Comparison of ENCODE assay signal across 13 cellular contexts in genomic region chr6:113377362-113377942, GRCh38.
A peak's percentile ranks its signal among the peaks of the same experiment; 100 is the strongest.
DNase-seq lines count a peak whose midpoint lies in the region; ATAC-seq, FAIRE-seq and TF ChIP-seq lines count a peak whose summit lies in the region.
"Had no signal": no experiment of that assay in that cellular context is flagged by ENCODE, and none has a peak within 500 bp of the region (broad histone marks: within the 10 kb centered on the region; RNA-seq: fewer than 3 reads in every experiment).

No MANE protein-coding gene starts in this region.

- POLR2A ChIA-PET in CD4-positive, alpha-beta memory T cell (lab: Charles Lee; ENCODE audit: partially characterized antibody): no interaction called here

- H3K4me3 Mint-ChIP-seq in CD4-positive, alpha-beta memory T cell: no peak overlapping the region
- H3K4me3 Mint-ChIP-seq in stimulated activated naive B cell treated with anti-CD40 and anti-IgM and Interleukin-4, amounts not matched to agents 10 μg/mL and 1 μg/mL and 100 μg/mL, for 72 hours: no peak overlapping the region
- H3K4me3 Mint-ChIP-seq: neural crest cell had no signal

- H3K36me3 ChIP-seq in keratinocyte (ENCODE audit: control insufficient read depth in 2 of 2, extremely low read depth in 1 of 2, insufficient read depth in 2 of 2, low read length in 2 of 2): no peaks in the 10 kb centered on the region
- H3K36me3 ChIP-seq in CD4-positive, alpha-beta memory T cell (ENCODE audit: insufficient read depth, low read length): no peaks in the 10 kb centered on the region
- H3K36me3 ChIP-seq in right lobe of liver: no peaks in the 10 kb centered on the region

- H3K27ac ChIP-seq in keratinocyte (ENCODE audit: control insufficient read depth, insufficient read depth, low read length) (no peak overlapping the region), right lobe of liver (no peak overlapping the region)
- no peak overlapping the region for H3K27ac ChIP-seq in CD4-positive, alpha-beta memory T cell (ENCODE audit: low read depth, low read length)

- DNase-seq in keratinocyte (ENCODE audit: low read depth, low spot score) (no peak), right lobe of liver (no peak)
- no peak for DNase-seq in CD4-positive, alpha-beta memory T cell
- no peak for DNase-seq in stimulated activated naive B cell treated with anti-CD40 and anti-IgM and Interleukin-4, amounts not matched to agents 10 μg/mL and 1 μg/mL and 100 μg/mL, for 72 hours
- no peak for DNase-seq in activated effector memory CD4-positive, alpha-beta T cell treated with Interleukin-2 at 50 U/mL for 16 hours
- DNase-seq: central memory CD4-positive, alpha-beta T cell; NCI-H524 had no signal

- intact Hi-C loops in CD4-positive, alpha-beta memory T cell (cut with micrococcal nuclease): no loop called here
- intact Hi-C loops in right lobe of liver (cut with DNase I): no loop called here

- no peaks in the 10 kb centered on the region for H3K9me3 Mint-ChIP-seq in CD4-positive, alpha-beta memory T cell
- no peaks in the 10 kb centered on the region for H3K9me3 Mint-ChIP-seq in stimulated activated naive B cell treated with anti-CD40 and anti-IgM and Interleukin-4, amounts not matched to agents 10 μg/mL and 1 μg/mL and 100 μg/mL, for 72 hours

- WGBS in right lobe of liver (ENCODE audit: insufficient coverage, low coverage, low lambda C conversion rate, missing lambda C conversion rate): 82% methylated on average over 4 of the region's 4 CpGs

- H2AFZ ChIP-seq in keratinocyte (ENCODE audit: control insufficient read depth, low read length): no peak overlapping the region

- peak; percentile 49 for FAIRE-seq in keratinocyte (lab: Jason Lieb, UNC)

- no peaks in the 10 kb centered on the region for H3K9me1 ChIP-seq in keratinocyte (ENCODE audit: control insufficient read depth, extremely low read depth, insufficient read depth, low read length)

- no peak overlapping the region for H3K4me2 ChIP-seq in keratinocyte (ENCODE audit: control insufficient read depth, extremely low read depth, insufficient read depth, low read depth, low read length)

- H3K27me3 ChIP-seq in keratinocyte (ENCODE audit: control insufficient read depth, extremely low read depth, insufficient read depth, low read length): no peaks in the 10 kb centered on the region
- no peaks in the 10 kb centered on the region for H3K27me3 ChIP-seq in CD4-positive, alpha-beta memory T cell (ENCODE audit: insufficient read depth, low read length)
- H3K27me3 ChIP-seq in right lobe of liver: no peaks in the 10 kb centered on the region

- ATAC-seq in GM18870 (IDR thresholded peaks at IDR 0.05; ENCODE audit: unreplicated experiment) (peak; percentile 70), GM21576 (IDR thresholded peaks at IDR 0.05; ENCODE audit: unreplicated experiment) (peak; percentile 63), HG03103 (IDR thresholded peaks at IDR 0.05; ENCODE audit: low read depth, unreplicated experiment) (peak; percentile 40), right lobe of liver (no peak)
- no peak for ATAC-seq in stimulated activated naive B cell treated with anti-CD40 and anti-IgM and Interleukin-4, amounts not matched to agents 10 μg/mL and 1 μg/mL and 100 μg/mL, for 72 hours (replicated peaks)
- ATAC-seq: HCT116, Right ventricle myocardium inferior had no signal

- H3K4me1 ChIP-seq in keratinocyte (ENCODE audit: control insufficient read depth, extremely low read depth, insufficient read depth, low read length): peaks cover 12% of the 10 kb centered on the region
- no peaks in the 10 kb centered on the region for H3K4me1 ChIP-seq in CD4-positive, alpha-beta memory T cell (ENCODE audit: insufficient read depth, low read length)
- H3K4me1 ChIP-seq in right lobe of liver: no peaks in the 10 kb centered on the region

- no peaks in the 10 kb centered on the region for H3K4me1 Mint-ChIP-seq in CD4-positive, alpha-beta memory T cell
- H3K4me1 Mint-ChIP-seq in stimulated activated naive B cell treated with anti-CD40 and anti-IgM and Interleukin-4, amounts not matched to agents 10 μg/mL and 1 μg/mL and 100 μg/mL, for 72 hours: peaks cover 1 to 7% of the 10 kb centered on the region in 2 donors

- no peaks in the 10 kb centered on the region for H4K20me1 ChIP-seq in keratinocyte (ENCODE audit: control insufficient read depth, extremely low read depth, insufficient read depth, low read length)

- no peaks in the 10 kb centered on the region for H3K36me3 Mint-ChIP-seq in CD4-positive, alpha-beta memory T cell
- H3K36me3 Mint-ChIP-seq in stimulated activated naive B cell treated with anti-CD40 and anti-IgM and Interleukin-4, amounts not matched to agents 10 μg/mL and 1 μg/mL and 100 μg/mL, for 72 hours: no peaks in the 10 kb centered on the region

- CTCF ChIA-PET in CD4-positive, alpha-beta memory T cell (lab: Charles Lee; ENCODE audit: partially characterized antibody): no interaction called here

- H3K9me3 ChIP-seq in keratinocyte (ENCODE audit: control insufficient read depth, low read depth, low read length): no peaks in the 10 kb centered on the region
- no peaks in the 10 kb centered on the region for H3K9me3 ChIP-seq in CD4-positive, alpha-beta memory T cell (ENCODE audit: control insufficient read depth in 1 of 2, low read length in 2 of 2)
- H3K9me3 ChIP-seq in right lobe of liver: no peaks in the 10 kb centered on the region

- no peak overlapping the region for H3K9ac ChIP-seq in keratinocyte (ENCODE audit: control insufficient read depth, extremely low read depth, insufficient read depth, low read length)

- no peak overlapping the region for H3K27ac Mint-ChIP-seq in CD4-positive, alpha-beta memory T cell
- no peak overlapping the region for H3K27ac Mint-ChIP-seq in stimulated activated naive B cell treated with anti-CD40 and anti-IgM and Interleukin-4, amounts not matched to agents 10 μg/mL and 1 μg/mL and 100 μg/mL, for 72 hours

- H3K27me3 Mint-ChIP-seq in CD4-positive, alpha-beta memory T cell: peaks cover 0 to 1% of the 10 kb centered on the region in 2 donors
- H3K27me3 Mint-ChIP-seq in stimulated activated naive B cell treated with anti-CD40 and anti-IgM and Interleukin-4, amounts not matched to agents 10 μg/mL and 1 μg/mL and 100 μg/mL, for 72 hours: peaks cover 24 to 34% of the 10 kb centered on the region in 2 donors

- TF ChIP-seq CTCF in keratinocyte (optimal IDR thresholded peaks at IDR 0.05 in 1 of 3, IDR thresholded peaks at IDR 0.05 in 1 of 3, conservative IDR thresholded peaks at IDR 0.05 in 1 of 3; ENCODE audit: extremely low read depth in 1 of 3, insufficient read depth in 2 of 3, low read length in 3 of 3) (no peak), right lobe of liver (IDR thresholded peaks at IDR 0.05) (no peak)

- TF ChIP-seq POLR2A in right lobe of liver (IDR thresholded peaks at IDR 0.05): no peak

- dilution Hi-C loops in keratinocyte (cut with MboI; ENCODE audit: extremely low pct_ligation_motif_present, low sequenced_read_pairs): no loop called here

- H3K4me3 ChIP-seq in keratinocyte (ENCODE audit: control insufficient read depth in 2 of 3, extremely low read depth in 1 of 3, insufficient read depth in 2 of 3, low read depth in 1 of 3, low read length in 3 of 3) (no peak overlapping the region), right lobe of liver (no peak overlapping the region)
- H3K4me3 ChIP-seq in CD4-positive, alpha-beta memory T cell (ENCODE audit: low read length in 2 of 2): no peak overlapping the region

- H3K79me2 ChIP-seq in keratinocyte (ENCODE audit: control insufficient read depth, insufficient read depth, low read length): no peaks in the 10 kb centered on the region

Comparison
In these comparisons a context has a peak if more than half of its experiments do, and no peak if none do; other contexts are left out.
1. ATAC-seq: peak in GM18870 (single experiment), GM21576 (single experiment) and HG03103 (single experiment); none in stimulated activated naive B cell treated with anti-CD40 and anti-IgM and Interleukin-4, amounts not matched to agents 10 μg/mL and 1 μg/mL and 100 μg/mL, for 72 hours (0 of 2) and right lobe of liver (0 of 4).